In the genomic region with DNA sequence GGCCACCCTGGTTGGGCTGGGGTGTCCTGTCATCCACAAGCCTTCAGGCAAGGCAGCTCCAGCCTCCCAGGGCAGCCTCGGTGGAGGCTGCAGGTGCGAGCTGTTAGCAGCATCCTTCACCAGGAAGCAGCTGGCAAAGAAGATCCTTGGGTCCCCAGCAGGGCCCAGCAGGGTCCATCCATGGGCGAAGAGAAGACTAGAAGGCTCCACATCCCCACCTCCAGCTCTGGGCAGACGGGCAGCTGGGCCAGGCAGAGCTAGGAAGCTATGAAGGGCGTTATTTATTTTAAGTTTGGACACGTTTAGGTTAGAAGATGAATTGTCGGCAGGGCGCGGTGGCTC, we compare ENCODE assay signal across 8 cellular contexts.
"Had no signal": no experiment of that assay in that cellular context is flagged by ENCODE, and none has a peak within 500 bp of the region (broad histone marks: within the 10 kb centered on the region; RNA-seq: fewer than 3 reads in every experiment).

No MANE protein-coding gene starts in this region.

- ATAC-seq: GM23338, HCT116, K562 had no signal

- H3K4me3 ChIP-seq: GM23338, K562 had no signal

- H3K27ac ChIP-seq: HL-60 had no signal

- DNase-seq: H9, HFFc6, IMR-90, KG1 had no signal
